In genomic region chr12:124493809-124494750, GRCh38 we compare ENCODE assay signal across 8 cellular contexts.
DNase-seq lines count a peak whose midpoint lies in the region; ATAC-seq, FAIRE-seq and TF ChIP-seq lines count a peak whose summit lies in the region.

No MANE protein-coding gene starts in this region.

- H3K4me3 Mint-ChIP-seq in CD14-positive monocyte = peak overlapping the region in 1 of 2 donors; percentile 48
- H3K4me3 Mint-ChIP-seq in activated naive CD4-positive, alpha-beta T cell treated with anti-CD3 and anti-CD28 coated beads for 36 hours = no peak overlapping the region
- peak overlapping the region; percentile 72 for H3K4me3 Mint-ChIP-seq in stimulated activated effector memory CD8-positive, alpha-beta T cell treated with anti-CD3 and anti-CD28 coated beads, Interleukin-12 subunit alpha, Interleukin-12 subunit beta, amount 100 ng/mL, for 72 hours

- no peaks in the 10 kb centered on the region for H3K9me3 Mint-ChIP-seq in CD14-positive monocyte
- no peaks in the 10 kb centered on the region for H3K9me3 Mint-ChIP-seq in activated naive CD4-positive, alpha-beta T cell treated with anti-CD3 and anti-CD28 coated beads for 36 hours
- no peaks in the 10 kb centered on the region for H3K9me3 Mint-ChIP-seq in stimulated activated effector memory CD8-positive, alpha-beta T cell treated with anti-CD3 and anti-CD28 coated beads, Interleukin-12 subunit alpha, Interleukin-12 subunit beta, amount 100 ng/mL, for 72 hours

- H3K4me3 ChIP-seq in small intestine (ENCODE audit: low read depth in 1 of 2, low read length in 2 of 2) = no peak overlapping the region

- intact Hi-C loops in CD14-positive monocyte (cut with micrococcal nuclease) = no loop called here
- intact Hi-C loops in activated naive CD4-positive, alpha-beta T cell treated with anti-CD3 and anti-CD28 coated beads for 36 hours (cut with micrococcal nuclease) = loop anchor here (1.0 to 2.0 kb wide), 2 partner anchors 27 to 41 kb away; no protein-coding TSS in a partner anchor

- no peaks in the 10 kb centered on the region for H3K9me3 ChIP-seq in small intestine (ENCODE audit: control insufficient read depth, low read depth)

- H3K27me3 ChIP-seq in foreskin keratinocyte (no peaks in the 10 kb centered on the region), small intestine (ENCODE audit: control insufficient read depth in 2 of 2, insufficient read depth in 2 of 2, low read length in 2 of 2) (no peaks in the 10 kb centered on the region)

- no peak for DNase-seq in CD14-positive monocyte (ENCODE audit: low spot score)
- DNase-seq in activated naive CD4-positive, alpha-beta T cell treated with anti-CD3 and anti-CD28 coated beads for 36 hours = peak; percentile 78
- peak; percentile 31 to 65 for DNase-seq in stimulated activated effector memory CD8-positive, alpha-beta T cell treated with anti-CD3 and anti-CD28 coated beads, Interleukin-12 subunit alpha, Interleukin-12 subunit beta, amount 100 ng/mL, for 72 hours (ENCODE audit: low spot score in 2 of 2)
- no peak for DNase-seq in foreskin keratinocyte
- DNase-seq in small intestine = no peak
- no peak for DNase-seq in 8988T

- CTCF ChIA-PET in activated naive CD4-positive, alpha-beta T cell treated with anti-CD3 and anti-CD28 coated beads for 36 hours (lab: Charles Lee) = interaction anchor here (0.6 to 1.2 kb wide), 3 partner anchors 17 to 179 kb away, joined by 3 to 4 read pairs (median 3); no protein-coding TSS in a partner anchor

- H3K27ac ChIP-seq in foreskin keratinocyte = no peak overlapping the region
- H3K27ac ChIP-seq in small intestine (ENCODE audit: low read depth in 1 of 2, low read length in 1 of 2) = no peak overlapping the region

- no peak for FAIRE-seq in small intestine (lab: Jason Lieb, UNC)

- H3K4me1 ChIP-seq in foreskin keratinocyte (peaks cover 17% of the 10 kb centered on the region), small intestine (ENCODE audit: control insufficient read depth in 2 of 2, insufficient read depth in 1 of 2, low read depth in 1 of 2, low read length in 1 of 2) (no peaks in the 10 kb centered on the region)

- H3K4me1 Mint-ChIP-seq in CD14-positive monocyte = peaks cover 27% of the 10 kb centered on the region
- peaks cover 40% of the 10 kb centered on the region for H3K4me1 Mint-ChIP-seq in activated naive CD4-positive, alpha-beta T cell treated with anti-CD3 and anti-CD28 coated beads for 36 hours (ENCODE audit: low read depth)
- peaks cover 57% of the 10 kb centered on the region for H3K4me1 Mint-ChIP-seq in stimulated activated effector memory CD8-positive, alpha-beta T cell treated with anti-CD3 and anti-CD28 coated beads, Interleukin-12 subunit alpha, Interleukin-12 subunit beta, amount 100 ng/mL, for 72 hours

- no peaks in the 10 kb centered on the region for H3K36me3 ChIP-seq in small intestine (ENCODE audit: control insufficient read depth in 2 of 2, insufficient read depth in 2 of 2, low read length in 2 of 2)

- H3K36me3 Mint-ChIP-seq in CD14-positive monocyte = peaks cover 55 to 56% of the 10 kb centered on the region in 2 donors
- H3K36me3 Mint-ChIP-seq in activated naive CD4-positive, alpha-beta T cell treated with anti-CD3 and anti-CD28 coated beads for 36 hours (ENCODE audit: low read depth) = peaks cover 4% of the 10 kb centered on the region
- peaks cover 7% of the 10 kb centered on the region for H3K36me3 Mint-ChIP-seq in stimulated activated effector memory CD8-positive, alpha-beta T cell treated with anti-CD3 and anti-CD28 coated beads, Interleukin-12 subunit alpha, Interleukin-12 subunit beta, amount 100 ng/mL, for 72 hours

- H3K27ac Mint-ChIP-seq in CD14-positive monocyte = peak overlapping the region; percentile 20 to 91 (median 76)
- H3K27ac Mint-ChIP-seq in activated naive CD4-positive, alpha-beta T cell treated with anti-CD3 and anti-CD28 coated beads for 36 hours = peak overlapping the region; percentile 82
- peak overlapping the region; percentile 96 for H3K27ac Mint-ChIP-seq in stimulated activated effector memory CD8-positive, alpha-beta T cell treated with anti-CD3 and anti-CD28 coated beads, Interleukin-12 subunit alpha, Interleukin-12 subunit beta, amount 100 ng/mL, for 72 hours

- WGBS in small intestine, 3 donors = 65 to 86% (median 70%) methylated on average over 27 of the region's 27 CpGs

- no peak for TF ChIP-seq CTCF in CD14-positive monocyte (IDR thresholded peaks at IDR 0.05)
- no peak for TF ChIP-seq CTCF in foreskin keratinocyte (conservative IDR thresholded peaks at IDR 0.05)

- ATAC-seq in GM19455 (IDR thresholded peaks at IDR 0.05; ENCODE audit: unreplicated experiment) (peak; percentile 86), HG03439 (IDR thresholded peaks at IDR 0.05; ENCODE audit: unreplicated experiment) (peak; percentile 90), foreskin keratinocyte (no peak)
- peak; percentile 95 for ATAC-seq in stimulated activated effector memory CD8-positive, alpha-beta T cell treated with anti-CD3 and anti-CD28 coated beads, Interleukin-12 subunit alpha, Interleukin-12 subunit beta, amount 100 ng/mL, for 72 hours

- peaks cover 0 to 4% (median 0%) of the 10 kb centered on the region in 3 donors for H3K27me3 Mint-ChIP-seq in CD14-positive monocyte (ENCODE audit: low read depth in 3 of 3)
- H3K27me3 Mint-ChIP-seq in activated naive CD4-positive, alpha-beta T cell treated with anti-CD3 and anti-CD28 coated beads for 36 hours (ENCODE audit: low read depth) = no peaks in the 10 kb centered on the region

Comparison
In these comparisons a context has a peak if more than half of its experiments do, and no peak if none do; other contexts are left out.
1. DNase-seq: peak in activated naive CD4-positive, alpha-beta T cell treated with anti-CD3 and anti-CD28 coated beads for 36 hours (single experiment) and stimulated activated effector memory CD8-positive, alpha-beta T cell treated with anti-CD3 and anti-CD28 coated beads, Interleukin-12 subunit alpha, Interleukin-12 subunit beta, amount 100 ng/mL, for 72 hours (2 of 2); none in CD14-positive monocyte (single experiment), foreskin keratinocyte (0 of 2), small intestine (single experiment) and 8988T (single experiment).
2. Peak in every context shown above with its lines, with median percentiles within 50 percentile points of each other: H3K27ac Mint-ChIP-seq.